ENCODE assay signal across 8 cellular contexts in the genomic region with DNA sequence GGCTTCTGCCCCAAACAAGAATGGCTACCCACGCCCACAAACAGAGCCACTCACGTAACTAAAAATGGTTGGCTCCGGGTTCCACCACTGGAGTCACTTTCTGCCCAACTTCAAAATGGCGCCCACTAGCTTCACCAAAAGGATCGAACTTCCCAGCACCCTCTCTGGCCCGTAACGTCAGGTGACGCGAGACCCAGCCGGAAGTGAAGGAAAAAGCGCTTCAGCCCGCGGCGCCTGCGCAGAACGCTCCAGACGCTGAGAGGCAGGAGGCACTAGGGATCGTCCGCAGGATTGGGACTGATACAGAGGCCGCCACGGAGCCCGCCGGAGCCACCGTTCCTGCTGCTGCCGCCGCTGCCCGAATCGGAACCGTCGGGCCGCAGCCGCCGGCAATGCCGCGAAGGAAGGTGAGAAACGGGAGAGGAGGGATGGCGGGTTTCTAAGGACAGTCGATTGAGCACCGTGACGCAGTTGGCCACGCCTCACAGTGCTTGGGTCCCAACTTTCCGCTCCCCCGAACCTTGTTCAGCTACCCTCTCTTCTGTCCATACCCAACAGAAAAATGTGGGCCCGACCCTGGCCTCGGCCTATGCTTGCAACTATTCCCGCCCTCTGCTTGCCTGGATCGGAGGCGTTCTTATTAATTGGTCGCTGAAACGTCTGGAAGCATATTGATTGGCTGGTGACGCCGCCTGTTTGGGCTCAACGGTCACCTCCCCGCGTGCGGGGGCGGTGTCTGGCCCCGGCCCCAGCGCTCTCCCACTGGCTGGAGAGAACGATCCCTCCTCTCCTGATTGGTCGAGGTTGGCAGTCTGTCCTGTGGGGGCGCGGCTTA. TPM values are rescaled to one million over a fixed set of nuclear protein-coding genes. Genes with fewer than 3 reads are reported as not detected.
DNase-seq lines count a peak whose midpoint lies in the region; ATAC-seq and TF ChIP-seq lines count a peak whose summit lies in the region.

KAT7 (plus strand) TSS at position 239 of the 835 bp plus-strand sequence; CDS start at position 393, 154 bp downstream.

- H3K4me3 Mint-ChIP-seq in activated B cell treated with CpG ODN at 0.5 μM for 24 hours = peak within 1 kb of the TSS; percentile 94

- H3K36me3 ChIP-seq in smooth muscle cell (ENCODE audit: low read depth) = peaks cover under 1% of the 10 kb centered on the region

- H3K9me3 ChIP-seq in smooth muscle cell (replicated peaks; ENCODE audit: low read depth) = no peaks in the 10 kb centered on the region

- H3K4me1 ChIP-seq in smooth muscle cell (ENCODE audit: low read depth) = peaks cover 18% of the 10 kb centered on the region

- peak within 1 kb of the TSS; percentile 100 for H3K9ac ChIP-seq in smooth muscle cell (ENCODE audit: low read depth)

- CTCF ChIA-PET in activated B cell treated with CpG ODN at 0.5 μM for 24 hours (lab: Charles Lee) = interaction anchor here (1.1 to 2.3 kb wide), 4 partner anchors 80 to 219 kb away, joined by 3 to 17 read pairs (median 4); partner anchors contain the start of gene SLC35B1

- peaks cover 46% of the 10 kb centered on the region for H4K20me1 ChIP-seq in smooth muscle cell (ENCODE audit: low read depth)

- peak within 1 kb of the TSS; percentile 98 for H3K27ac ChIP-seq in caudate nucleus (ENCODE audit: low read depth, low read length)
- H3K27ac ChIP-seq in smooth muscle cell (ENCODE audit: low read depth) = peak within 1 kb of the TSS; percentile 99

- no peaks in the 10 kb centered on the region for H3K27me3 Mint-ChIP-seq in activated B cell treated with CpG ODN at 0.5 μM for 24 hours

- DNase-seq in AG08395 (ENCODE audit: low spot score) (peak; percentile 98), NCI-H345 (lab: John Stamatoyannopoulos, UW) (peak; percentile 99), activated B cell treated with CpG ODN at 0.5 μM for 24 hours (peak; percentile 90), caudate nucleus (lab: John Stamatoyannopoulos, UW) (peak; percentile 75 to 99 (median 98)), iPS-NIHi7 (ENCODE audit: extremely low spot score) (peak; percentile 99), smooth muscle cell (lab: John Stamatoyannopoulos, UW; ENCODE audit: unreplicated experiment) (peak; percentile 88)

- TF ChIP-seq POLR2A in GM18951 (IDR thresholded peaks at IDR 0.05; ENCODE audit: extremely low read depth, insufficient read depth, insufficient read length) = peak; percentile 80

- in situ Hi-C loops in GM18951 (cut with MboI; ENCODE audit: low sequenced_read_pairs, unreplicated experiment) = loop anchor here (10.0 kb wide), 1 partner anchor 74 kb away; no protein-coding TSS in a partner anchor

- H3K4me2 ChIP-seq in smooth muscle cell = peak within 1 kb of the TSS; percentile 91

- peak within 1 kb of the TSS; percentile 93 for H3K4me3 ChIP-seq in smooth muscle cell

- peak within 1 kb of the TSS; percentile 96 for H3K27ac Mint-ChIP-seq in activated B cell treated with CpG ODN at 0.5 μM for 24 hours

- ATAC-seq in HG03196 (IDR thresholded peaks at IDR 0.05; ENCODE audit: unreplicated experiment) (peak; percentile 88), activated B cell treated with CpG ODN at 0.5 μM for 24 hours (ENCODE audit: low read depth) (peak; percentile 86)

- H3K4me1 Mint-ChIP-seq in activated B cell treated with CpG ODN at 0.5 μM for 24 hours = peaks cover 42% of the 10 kb centered on the region

- intact Hi-C loops in activated B cell treated with CpG ODN at 0.5 μM for 24 hours (cut with micrococcal nuclease) = loop anchor here (1.0 to 5.0 kb wide), 9 partner anchors 24 to 596 kb away; partner anchors contain the start of gene FAM117A

- no peaks in the 10 kb centered on the region for H3F3A ChIP-seq in smooth muscle cell (ENCODE audit: low read depth)

- peak within 1 kb of the TSS; percentile 86 for H2AFZ ChIP-seq in smooth muscle cell (ENCODE audit: low read depth)

- POLR2A ChIA-PET in activated B cell treated with CpG ODN at 0.5 μM for 24 hours (lab: Charles Lee) = interaction anchor here (0.5 to 3.8 kb wide), 28 partner anchors 9 to 1818 kb away, joined by 3 to 55 read pairs (median 4); partner anchors contain the start of genes ACSF2, ATP5MC1, CDK5RAP3 and FAM117A

- H3K9me3 Mint-ChIP-seq in activated B cell treated with CpG ODN at 0.5 μM for 24 hours = no peaks in the 10 kb centered on the region

- H3K27me3 ChIP-seq in smooth muscle cell (ENCODE audit: low read depth) = no peaks in the 10 kb centered on the region

- peaks cover 45% of the 10 kb centered on the region for H3K79me2 ChIP-seq in smooth muscle cell (ENCODE audit: low read depth)

- TF ChIP-seq CTCF in activated B cell treated with CpG ODN at 0.5 μM for 24 hours (IDR thresholded peaks at IDR 0.05) (no peak), smooth muscle cell (IDR thresholded peaks at IDR 0.05; ENCODE audit: borderline replicate concordance, insufficient read depth, poor library complexity, severe bottlenecking) (no peak)

- peaks cover 49% of the 10 kb centered on the region for H3K36me3 Mint-ChIP-seq in activated B cell treated with CpG ODN at 0.5 μM for 24 hours (ENCODE audit: low read depth)

- WGBS in smooth muscle cell (ENCODE audit: low lambda C conversion rate) = under 1% methylated on average over 63 of the region's 63 CpGs

RNA-seq across cellular contexts. Expression of gene KAT7, which starts in this region (rescaled TPM):
- 95.0 and 95.8 TPM in 2 replicates for total RNA-seq in activated B cell treated with CpG ODN at 0.5 μM for 24 hours
- total RNA-seq in smooth muscle cell = 22.7 and 32.0 TPM in 2 replicates
- polyA plus RNA-seq in smooth muscle cell = 17.2 and 21.7 TPM in 2 replicates

Comparison
In these comparisons a context has a peak if more than half of its experiments do, and no peak if none do; other contexts are left out.
1. Peak in every context shown above with its lines: DNase-seq, ATAC-seq, H3K4me3 ChIP-seq and H3K27ac ChIP-seq.